ENCODE assay signal across 8 cellular contexts in the genomic region with DNA sequence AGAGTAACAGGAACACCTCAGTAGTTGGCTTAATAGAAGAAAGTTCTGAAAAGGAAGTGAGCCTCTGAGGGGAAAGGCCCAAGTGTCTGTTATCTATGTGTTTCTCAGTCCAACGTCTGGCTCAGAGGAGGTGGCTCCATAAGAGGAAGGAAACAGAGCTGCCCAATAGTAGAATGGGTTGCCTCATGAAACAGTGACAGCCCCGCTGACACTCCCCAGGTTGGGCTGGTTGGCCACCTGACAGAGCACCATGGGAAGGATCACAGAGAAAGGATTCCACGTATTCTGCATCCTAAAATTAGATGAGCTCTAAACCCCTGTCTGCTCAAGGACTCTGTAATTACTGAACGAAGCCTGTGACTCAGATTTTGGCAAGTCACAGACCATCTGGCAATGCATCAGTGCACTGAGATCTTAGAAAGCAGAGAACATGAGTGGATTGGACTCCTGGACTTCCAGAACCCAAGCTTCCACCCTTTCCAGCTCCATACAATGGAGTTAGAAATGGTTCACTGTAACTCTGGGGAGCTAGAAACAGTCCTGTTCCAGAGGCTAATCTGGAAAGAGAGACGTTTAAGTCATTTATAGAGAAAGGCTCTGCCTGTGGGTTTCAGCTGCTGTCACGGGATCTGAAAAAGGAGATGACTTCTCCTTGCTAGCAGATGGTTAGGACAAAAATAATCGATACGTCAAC. TPM values are rescaled to one million over a fixed set of nuclear protein-coding genes. Genes with fewer than 3 reads are reported as not detected.
DNase-seq lines count a peak whose midpoint lies in the region; ATAC-seq and TF ChIP-seq lines count a peak whose summit lies in the region.

No MANE protein-coding gene starts in this region.

- no peaks in the 10 kb centered on the region for H3K36me3 ChIP-seq in BLaER1 treated with 17β-estradiol and CSF1 and Interleukin-3, amounts not matched to agents 10 nM and 100 nM
- no peaks in the 10 kb centered on the region for H3K36me3 ChIP-seq in BE2C

- no peaks in the 10 kb centered on the region for H3K9me3 ChIP-seq in BLaER1 treated with 17β-estradiol and CSF1 and Interleukin-3, amounts not matched to agents 10 nM and 100 nM (replicated peaks in 1 of 11)
- no peaks in the 10 kb centered on the region for H3K9me3 ChIP-seq in BE2C

- DNase-seq in NCI-H82 (lab: John Stamatoyannopoulos, UW) (peak; percentile 83), germinal center (ENCODE audit: low spot score) (peak; percentile 70), NCI-H2029 (lab: John Stamatoyannopoulos, UW) (no peak), BE2C (no peak), foreskin keratinocyte (no peak)

- no peaks in the 10 kb centered on the region for H3K27me3 ChIP-seq in BLaER1 treated with 17β-estradiol and CSF1 and Interleukin-3, amounts not matched to agents 10 nM and 100 nM
- peaks cover 21% of the 10 kb centered on the region for H3K27me3 ChIP-seq in BE2C
- peaks cover 71% of the 10 kb centered on the region for H3K27me3 ChIP-seq in foreskin keratinocyte

- H3K4me3 ChIP-seq in BLaER1 treated with 17β-estradiol and CSF1 and Interleukin-3, amounts not matched to agents 10 nM and 100 nM, result no peak overlapping the region
- H3K4me3 ChIP-seq in BE2C (ENCODE audit: low read depth, low read length), result no peak overlapping the region

- no peaks in the 10 kb centered on the region; a peak in 1 of 22 replicates for H4K20me1 ChIP-seq in BLaER1 treated with 17β-estradiol and CSF1 and Interleukin-3, amounts not matched to agents 10 nM and 100 nM

- ATAC-seq in GM18867 (IDR thresholded peaks at IDR 0.05; ENCODE audit: unreplicated experiment) (peak; percentile 96), HG02943 (IDR thresholded peaks at IDR 0.05; ENCODE audit: low read depth, unreplicated experiment) (peak; percentile 90), foreskin keratinocyte (no peak)

- H3K9ac ChIP-seq in BLaER1 treated with 17β-estradiol and CSF1 and Interleukin-3, amounts not matched to agents 10 nM and 100 nM, result no peak overlapping the region

- peaks cover 9 to 18% (median 11%) of the 10 kb centered on the region in 10 experiments; a peak in 17 of 20 replicates for H3K4me1 ChIP-seq in BLaER1 treated with 17β-estradiol and CSF1 and Interleukin-3, amounts not matched to agents 10 nM and 100 nM
- H3K4me1 ChIP-seq in BE2C (no peaks in the 10 kb centered on the region), foreskin keratinocyte (no peaks in the 10 kb centered on the region)

- H3K27ac ChIP-seq in BLaER1 treated with 17β-estradiol and CSF1 and Interleukin-3, amounts not matched to agents 10 nM and 100 nM, result no peak overlapping the region
- H3K27ac ChIP-seq in foreskin keratinocyte, result no peak overlapping the region

- TF ChIP-seq CTCF in BE2C (IDR thresholded peaks at IDR 0.05; ENCODE audit: low read depth, low read length) (no peak), foreskin keratinocyte (conservative IDR thresholded peaks at IDR 0.05) (no peak)

- peak overlapping the region in 10 of 11 experiments; percentile 1 to 59 (median 37); a peak in 18 of 22 replicates for H3K4me2 ChIP-seq in BLaER1 treated with 17β-estradiol and CSF1 and Interleukin-3, amounts not matched to agents 10 nM and 100 nM

RNA-seq across cellular contexts. Expression of a gene that starts 2.9 kb away (rescaled TPM):
- not detected for polyA plus RNA-seq in BE2C (2012; ENCODE audit: insufficient read depth, insufficient read length, low read depth)
- total RNA-seq in foreskin keratinocyte, result not detected in 2 replicates
- polyA plus RNA-seq in foreskin keratinocyte, result not detected in 2 replicates

RNA-seq across cellular contexts. Expression of a gene that starts 19.9 kb away (rescaled TPM):
- 240 TPM for polyA plus RNA-seq in BE2C (2012; ENCODE audit: insufficient read depth, insufficient read length, low read depth)
- 1,312 and 1,467 TPM in 2 replicates for total RNA-seq in foreskin keratinocyte
- polyA plus RNA-seq in foreskin keratinocyte, result 579 and 619 TPM in 2 replicates

RNA-seq across cellular contexts. Expression of a gene that starts 40.7 kb away (rescaled TPM):
- polyA plus RNA-seq in BE2C (2012; ENCODE audit: insufficient read depth, insufficient read length, low read depth), result 43.8 TPM
- total RNA-seq in foreskin keratinocyte, result 74.5 and 77.1 TPM in 2 replicates
- 82.8 TPM in 2 replicates for polyA plus RNA-seq in foreskin keratinocyte

RNA-seq across cellular contexts. Expression of a gene that starts 59.7 kb away (rescaled TPM):
- 14.5 TPM for polyA plus RNA-seq in BE2C (2012; ENCODE audit: insufficient read depth, insufficient read length, low read depth)
- 29.3 and 33.9 TPM in 2 replicates for total RNA-seq in foreskin keratinocyte
- 19.2 and 22.7 TPM in 2 replicates for polyA plus RNA-seq in foreskin keratinocyte

Comparison
In these comparisons a context has a peak if more than half of its experiments do, and no peak if none do; other contexts are left out.
1. DNase-seq: peak in NCI-H82 (single experiment) and germinal center (single experiment); none in NCI-H2029 (single experiment), BE2C (single experiment) and foreskin keratinocyte (0 of 2).